Comparison of ENCODE assay signal across 7 cellular contexts in the genomic region with DNA sequence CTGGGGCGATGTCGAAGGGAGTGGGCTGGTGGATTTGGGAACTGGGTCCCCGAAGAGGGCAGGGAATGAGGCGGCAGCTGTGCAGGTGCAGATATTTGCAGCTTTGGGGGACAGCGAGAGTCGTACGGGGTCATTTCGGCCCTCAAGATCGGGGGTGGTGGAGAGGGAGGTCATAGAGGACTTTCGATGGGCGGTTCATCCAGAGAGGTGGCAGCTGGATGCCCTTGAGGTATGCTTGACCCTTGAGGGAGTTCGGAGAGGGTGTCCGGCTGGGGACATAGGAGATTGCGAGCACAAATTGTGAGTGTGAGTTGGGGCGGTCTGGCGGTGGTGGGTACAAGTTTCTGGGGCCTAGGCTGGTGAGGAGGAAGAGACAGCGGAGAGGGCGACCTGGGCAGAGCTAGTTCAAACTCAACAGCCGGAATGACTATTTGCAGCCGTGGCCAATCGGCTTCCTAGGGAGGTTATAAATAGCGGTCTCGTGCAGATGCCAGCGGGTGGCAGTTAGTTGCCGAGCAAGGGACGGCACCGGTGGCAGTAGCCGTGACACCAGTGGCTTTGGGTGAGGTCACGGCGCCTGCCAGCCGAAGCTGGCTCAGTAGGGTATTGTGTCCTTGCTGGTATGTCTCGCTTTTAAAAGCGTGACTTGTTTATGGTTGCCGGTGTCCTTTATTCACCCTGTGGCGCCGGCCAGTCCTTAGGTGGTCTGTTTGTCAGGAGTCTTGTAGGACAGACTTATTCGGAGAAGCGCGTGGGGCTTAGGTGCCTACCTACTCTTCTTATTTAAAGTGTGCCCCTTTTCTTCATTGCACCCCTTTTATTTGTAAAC.
DNase-seq lines count a peak whose midpoint lies in the region; ATAC-seq lines count a peak whose summit lies in the region.

No MANE protein-coding gene starts in this region.

- peak; percentile 66 for ATAC-seq in GM18520 (IDR thresholded peaks at IDR 0.05; ENCODE audit: unreplicated experiment)
- ATAC-seq in HG03039 (IDR thresholded peaks at IDR 0.05; ENCODE audit: unreplicated experiment), result peak; percentile 36
- ATAC-seq in activated CD4-positive, CD25-positive, alpha-beta regulatory T cell treated with anti-CD3 and anti-CD28 coated beads, Interleukin-2, amount 50 U/mL, for 24 hours, result peak; percentile 77 to 84

- DNase-seq in NCI-H2107 treated with DMSO at 0.1 percent for 48 hours (lab: John Stamatoyannopoulos, UW; ENCODE audit: unreplicated experiment), result peak; percentile 96
- peak; percentile 67 for DNase-seq in cerebellar cortex (ENCODE audit: low spot score)
- peak; percentile 83 for DNase-seq in kidney tubule cell (ENCODE audit: low spot score)
- peak; percentile 26 to 45 for DNase-seq in stimulated activated CD4-positive, alpha-beta T cell treated with anti-CD3 and anti-CD28 coated beads, Interleukin-1b, Interleukin-23, amount 100 ng/mL, for 4 hours (ENCODE audit: low read depth in 2 of 2)

Comparison
In these comparisons a context has a peak if more than half of its experiments do, and no peak if none do; other contexts are left out.
1. Peak in every context shown above with its lines: DNase-seq and ATAC-seq.
2. DNase-seq: peak in every context shown above with its lines; median percentile 96 in NCI-H2107 treated with DMSO at 0.1 percent for 48 hours; 83 in kidney tubule cell; 67 in cerebellar cortex; 36 in stimulated activated CD4-positive, alpha-beta T cell treated with anti-CD3 and anti-CD28 coated beads, Interleukin-1b, Interleukin-23, amount 100 ng/mL, for 4 hours.